ENCODE assay signal across 24 cellular contexts in the genomic region with DNA sequence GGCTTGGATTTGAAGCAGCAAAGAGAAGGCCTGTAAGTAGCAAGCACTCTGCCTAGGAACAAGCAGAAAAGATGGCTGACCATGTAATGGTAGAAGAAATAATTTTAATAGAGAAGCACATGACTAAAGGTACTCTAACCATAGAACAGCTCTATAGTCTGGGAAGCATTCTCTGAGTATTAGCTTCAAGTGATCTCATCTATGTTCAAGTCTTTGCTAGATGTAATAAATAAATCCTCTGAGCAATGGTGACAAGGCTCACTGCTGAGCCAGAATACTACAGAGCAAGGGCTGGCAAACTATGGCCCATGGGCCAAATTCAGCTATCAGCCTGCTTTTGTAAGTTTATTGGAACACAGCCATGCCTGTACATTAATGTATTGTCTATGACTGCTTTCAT.
DNase-seq lines count a peak whose midpoint lies in the region; ATAC-seq lines count a peak whose summit lies in the region.
"Had no signal": no experiment of that assay in that cellular context is flagged by ENCODE, and none has a peak within 500 bp of the region (broad histone marks: within the 10 kb centered on the region; RNA-seq: fewer than 3 reads in every experiment).

No MANE protein-coding gene starts in this region.

- DNase-seq in activated CD4-positive, alpha-beta T cell treated with anti-CD3 and anti-CD28 coated beads, Interleukin-2, amount 10 ng/mL, durations not matched to agents 7 days and 5 days, result no peak
- DNase-seq in activated CD4-positive, alpha-beta T cell treated with anti-CD3 and anti-CD28 coated beads for 1 hour, result no peak
- DNase-seq in MG63 (peak; percentile 41), neuronal stem cell (ENCODE audit: low spot score) (no peak), NAMALWA (ENCODE audit: low spot score) (no peak)
- DNase-seq in effector memory CD8-positive, alpha-beta T cell, result no peak
- DNase-seq: activated CD4-positive, alpha-beta T cell treated with anti-CD3 and anti-CD28 coated beads, Interleukin-2, amount 50 U/mL, for 48 hours; activated CD8-positive, alpha-beta memory T cell treated with anti-CD3 and anti-CD28 coated beads, Interleukin-2, amount 50 U/mL, for 48 hours; activated effector memory CD4-positive, alpha-beta T cell treated with Interleukin-2 at 50 U/mL for 16 hours; GF-D8; head of caudate nucleus; naive thymus-derived CD8-positive, alpha-beta T cell; NCI-H1092; NCI-H510A treated with DMSO at 0.1 percent for 48 hours; NK-92 treated with Interleukin-12 subunit alpha and Interleukin-12 subunit beta, amount 100 ng/mL, for 24 hours; Peyer's patch; T-helper 2 cell had no signal

- H2AK5ac ChIP-seq in neuronal stem cell (ENCODE audit: low read depth, low read length), result no peak overlapping the region

- no peaks in the 10 kb centered on the region for H3K4me1 Mint-ChIP-seq in activated CD4-positive, alpha-beta T cell treated with anti-CD3 and anti-CD28 coated beads, Interleukin-2, amount 10 ng/mL, durations not matched to agents 7 days and 5 days
- no peaks in the 10 kb centered on the region for H3K4me1 Mint-ChIP-seq in effector memory CD8-positive, alpha-beta T cell (ENCODE audit: low read depth in 2 of 2)

- H2BK5ac ChIP-seq in neuronal stem cell (ENCODE audit: low read length), result no peak overlapping the region

- no peaks in the 10 kb centered on the region; the same call in 1 of the 2 replicates for H3K36me3 ChIP-seq in MG63
- H3K36me3 ChIP-seq in neuronal stem cell (replicated peaks in 1 of 2; ENCODE audit: control insufficient read depth in 2 of 2, insufficient read depth in 2 of 2, low read length in 2 of 2), result no peaks in the 10 kb centered on the region
- H3K36me3 ChIP-seq: SJSA1 had no signal

- no peak overlapping the region for H3K14ac ChIP-seq in neuronal stem cell (ENCODE audit: low read length)

- H2BK12ac ChIP-seq in neuronal stem cell (ENCODE audit: low read length), result no peak overlapping the region

- H3K9ac ChIP-seq in neuronal stem cell (ENCODE audit: low read depth, low read length, poor library complexity), result no peak overlapping the region

- no peak overlapping the region for H3K4me3 ChIP-seq in MG63
- H3K4me3 ChIP-seq in neuronal stem cell (ENCODE audit: low read length in 2 of 2), result no peak overlapping the region
- H3K4me3 ChIP-seq: Peyer's patch, SJSA1 had no signal

- H3K4ac ChIP-seq in neuronal stem cell (ENCODE audit: low read length), result no peak overlapping the region

- H3K27ac Mint-ChIP-seq in activated CD4-positive, alpha-beta T cell treated with anti-CD3 and anti-CD28 coated beads, Interleukin-2, amount 10 ng/mL, durations not matched to agents 7 days and 5 days, result peak overlapping the region; percentile 15
- peak overlapping the region; percentile 44 to 87 for H3K27ac Mint-ChIP-seq in effector memory CD8-positive, alpha-beta T cell

- peaks cover 0 to 2% of the 10 kb centered on the region in 2 donors for H3K4me1 ChIP-seq in neuronal stem cell (ENCODE audit: control insufficient read depth in 2 of 2, insufficient read depth in 1 of 2, low read depth in 1 of 2, low read length in 2 of 2)
- H3K4me1 ChIP-seq: Peyer's patch, SJSA1 had no signal

- H2BK15ac ChIP-seq in neuronal stem cell (ENCODE audit: low read length), result no peak overlapping the region

- POLR2A ChIA-PET in activated CD4-positive, alpha-beta T cell treated with anti-CD3 and anti-CD28 coated beads, Interleukin-2, amount 10 ng/mL, durations not matched to agents 7 days and 5 days (lab: Charles Lee), result no interaction called here

- no peak overlapping the region for H4K91ac ChIP-seq in neuronal stem cell (ENCODE audit: low read depth, low read length, poor library complexity)

- H2BK120ac ChIP-seq in neuronal stem cell (ENCODE audit: low read depth, low read length), result no peak overlapping the region

- peak overlapping the region; percentile 63 for H2AFZ ChIP-seq in neuronal stem cell (ENCODE audit: low read length)

- no peak overlapping the region for H3K27ac ChIP-seq in neuronal stem cell (replicated peaks; ENCODE audit: low read length)
- H3K27ac ChIP-seq: C4-2B, Peyer's patch, SJSA1 had no signal

- no peaks in the 10 kb centered on the region for H3K9me3 ChIP-seq in MG63
- no peaks in the 10 kb centered on the region for H3K9me3 ChIP-seq in neuronal stem cell (replicated peaks in 1 of 2; ENCODE audit: control insufficient read depth in 2 of 2, insufficient read depth in 1 of 2, low read depth in 1 of 2, low read length in 2 of 2)
- H3K9me3 ChIP-seq: Peyer's patch, SJSA1 had no signal

- CTCF ChIA-PET in activated CD4-positive, alpha-beta T cell treated with anti-CD3 and anti-CD28 coated beads, Interleukin-2, amount 10 ng/mL, durations not matched to agents 7 days and 5 days (lab: Charles Lee), result interaction anchor here (0.5 to 1.6 kb wide), 2 partner anchors 57 to 155 kb away, joined by 3 to 4 read pairs; a partner anchor contains a TSS

- no peak overlapping the region for H3K18ac ChIP-seq in neuronal stem cell (ENCODE audit: low read length)

- H3K4me2 ChIP-seq in neuronal stem cell (ENCODE audit: insufficient read depth, low read length, poor library complexity, severe bottlenecking), result no peak overlapping the region

- H3K27me3 ChIP-seq in MG63, result no peaks in the 10 kb centered on the region
- no peaks in the 10 kb centered on the region for H3K27me3 ChIP-seq in neuronal stem cell (ENCODE audit: control insufficient read depth in 3 of 3, insufficient read depth in 3 of 3, low read depth in 1 of 3, low read length in 3 of 3)
- H3K27me3 ChIP-seq: Peyer's patch, SJSA1 had no signal

- no peak overlapping the region for H3K4me3 Mint-ChIP-seq in activated CD4-positive, alpha-beta T cell treated with anti-CD3 and anti-CD28 coated beads, Interleukin-2, amount 10 ng/mL, durations not matched to agents 7 days and 5 days
- H3K4me3 Mint-ChIP-seq in effector memory CD8-positive, alpha-beta T cell, result no peak overlapping the region
- H3K4me3 Mint-ChIP-seq: naive thymus-derived CD8-positive, alpha-beta T cell had no signal

- H3K9me3 Mint-ChIP-seq in activated CD4-positive, alpha-beta T cell treated with anti-CD3 and anti-CD28 coated beads, Interleukin-2, amount 10 ng/mL, durations not matched to agents 7 days and 5 days, result no peaks in the 10 kb centered on the region
- no peaks in the 10 kb centered on the region for H3K9me3 Mint-ChIP-seq in effector memory CD8-positive, alpha-beta T cell
- H3K9me3 Mint-ChIP-seq: naive thymus-derived CD8-positive, alpha-beta T cell had no signal

- no peak overlapping the region for H4K8ac ChIP-seq in neuronal stem cell (ENCODE audit: low read depth, low read length)

- no peak overlapping the region for H3K23ac ChIP-seq in neuronal stem cell (ENCODE audit: low read depth, low read length, poor library complexity)

- ATAC-seq in effector memory CD8-positive, alpha-beta T cell (replicated peaks), result no peak
- ATAC-seq in GM19463 (IDR thresholded peaks at IDR 0.05; ENCODE audit: unreplicated experiment), result no peak
- ATAC-seq in HG02588 (IDR thresholded peaks at IDR 0.05; ENCODE audit: unreplicated experiment), result no peak
- ATAC-seq: HCT116; left lobe of liver; naive thymus-derived CD8-positive, alpha-beta T cell; sciatic nerve had no signal

- H3K36me3 Mint-ChIP-seq in activated CD4-positive, alpha-beta T cell treated with anti-CD3 and anti-CD28 coated beads, Interleukin-2, amount 10 ng/mL, durations not matched to agents 7 days and 5 days (ENCODE audit: low read depth), result peaks cover 11% of the 10 kb centered on the region
- H3K36me3 Mint-ChIP-seq in effector memory CD8-positive, alpha-beta T cell (ENCODE audit: insufficient read depth), result peaks cover 41% of the 10 kb centered on the region

- H3K79me1 ChIP-seq in neuronal stem cell (ENCODE audit: low read depth, low read length), result no peaks in the 10 kb centered on the region

- no peaks in the 10 kb centered on the region for H3K27me3 Mint-ChIP-seq in activated CD4-positive, alpha-beta T cell treated with anti-CD3 and anti-CD28 coated beads, Interleukin-2, amount 10 ng/mL, durations not matched to agents 7 days and 5 days
- no peaks in the 10 kb centered on the region for H3K27me3 Mint-ChIP-seq in effector memory CD8-positive, alpha-beta T cell
- H3K27me3 Mint-ChIP-seq: naive thymus-derived CD8-positive, alpha-beta T cell had no signal
